Comparison of ENCODE assay signal across 19 cellular contexts in genomic region chr10:30114401-30114800, GRCh38. TPM values are rescaled to one million over a fixed set of nuclear protein-coding genes. Genes with fewer than 3 reads are reported as not detected.
DNase-seq lines count a peak whose midpoint lies in the region; FAIRE-seq and TF ChIP-seq lines count a peak whose summit lies in the region.
"Had no signal": no experiment of that assay in that cellular context is flagged by ENCODE, and none has a peak within 500 bp of the region (broad histone marks: within the 10 kb centered on the region; RNA-seq: fewer than 3 reads in every experiment).

No MANE protein-coding gene starts in this region.

- no peaks in the 10 kb centered on the region for H3K27me3 Mint-ChIP-seq in T-helper 2 cell treated with Interferon-gamma antibody and Interleukin-4, amounts not matched to agents 5 μg/mL and 100 μg/mL, for 36 hours (ENCODE audit: low read depth)

- intact Hi-C loops in dorsolateral prefrontal cortex (cut with DNase I): no loop called here

- no peaks in the 10 kb centered on the region for H3K9me3 ChIP-seq in neuron (ENCODE audit: low read length)
- H3K9me3 ChIP-seq in WERI-Rb-1 (ENCODE audit: severe bottlenecking): no peaks in the 10 kb centered on the region

- H3K27me3 ChIP-seq in dorsolateral prefrontal cortex (peaks cover 0 to 23% (median 0%) of the 10 kb centered on the region in 45 donors), neuron (ENCODE audit: insufficient read depth, low read length) (no peaks in the 10 kb centered on the region), WERI-Rb-1 (ENCODE audit: insufficient read depth, low read depth, severe bottlenecking) (no peaks in the 10 kb centered on the region)

- H2AFZ ChIP-seq in neuron (ENCODE audit: low read depth, low read length): peak overlapping the region; percentile 99

- H3K9me3 Mint-ChIP-seq in T-helper 2 cell treated with Interferon-gamma antibody and Interleukin-4, amounts not matched to agents 5 μg/mL and 100 μg/mL, for 36 hours: no peaks in the 10 kb centered on the region

- H3K36me3 ChIP-seq in neuron (ENCODE audit: insufficient read depth, low read length) (no peaks in the 10 kb centered on the region), WERI-Rb-1 (no peaks in the 10 kb centered on the region)

- peak overlapping the region; percentile 45 for H3K4me3 Mint-ChIP-seq in T-helper 2 cell treated with Interferon-gamma antibody and Interleukin-4, amounts not matched to agents 5 μg/mL and 100 μg/mL, for 36 hours

- TF ChIP-seq CTCF in dorsolateral prefrontal cortex (IDR thresholded peaks at IDR 0.05 in 54 of 56, conservative IDR thresholded peaks at IDR 0.05 in 2 of 56; ENCODE audit: low read depth in 1 of 56, partially characterized antibody in 56 of 56) (no peak), WERI-Rb-1 (IDR thresholded peaks at IDR 0.05; ENCODE audit: low read depth, low read length) (no peak)

- no peak overlapping the region for H3K27ac Mint-ChIP-seq in T-helper 2 cell treated with Interferon-gamma antibody and Interleukin-4, amounts not matched to agents 5 μg/mL and 100 μg/mL, for 36 hours

- H3K36me3 Mint-ChIP-seq in T-helper 2 cell treated with Interferon-gamma antibody and Interleukin-4, amounts not matched to agents 5 μg/mL and 100 μg/mL, for 36 hours (ENCODE audit: low read depth): no peaks in the 10 kb centered on the region

- no peak for FAIRE-seq in urothelium cell line (lab: Jason Lieb, UNC)
- FAIRE-seq: GM18507, H54 had no signal

- H3K4me1 ChIP-seq in neuron (ENCODE audit: insufficient read depth, low read length): peaks cover 24% of the 10 kb centered on the region

- peaks cover 25% of the 10 kb centered on the region for H3K4me1 Mint-ChIP-seq in T-helper 2 cell treated with Interferon-gamma antibody and Interleukin-4, amounts not matched to agents 5 μg/mL and 100 μg/mL, for 36 hours (ENCODE audit: low read depth)

- H3K4me3 ChIP-seq in dorsolateral prefrontal cortex (peak overlapping the region in 36 of 59 donors; percentile 4 to 54 (median 38)), neuron (ENCODE audit: low read length) (no peak overlapping the region), WERI-Rb-1 (ENCODE audit: low read depth, low read length) (no peak overlapping the region)

- H3K27ac ChIP-seq in dorsolateral prefrontal cortex (peak overlapping the region in 14 of 59 donors; percentile 1 to 74 (median 50)), WERI-Rb-1 (no peak overlapping the region)
- H3K27ac ChIP-seq: RWPE1 had no signal

- DNase-seq in NCI-H1694 treated with DMSO at 0.1 percent for 48 hours (lab: John Stamatoyannopoulos, UW) (peak; percentile 38), NCI-H1694 (lab: John Stamatoyannopoulos, UW) (no peak), dorsolateral prefrontal cortex (no peak), WERI-Rb-1 (no peak), urothelium cell line (ENCODE audit: low spot score) (no peak)
- DNase-seq in T-helper 2 cell treated with Interferon-gamma antibody and Interleukin-4, amounts not matched to agents 5 μg/mL and 100 μg/mL, for 36 hours (ENCODE audit: low spot score): no peak
- no peak for DNase-seq in activated CD4-positive, CD25-positive, alpha-beta regulatory T cell (lab: John Stamatoyannopoulos, UW)
- DNase-seq: Calu3, Karpas-422, NCI-H1092, NCI-H1417 treated with DMSO at 0.1 percent for 48 hours, NCI-H2029, NCI-H446 treated with DMSO at 0.1 percent for 48 hours, NCI-H82, SHP77 treated with DMSO at 0.1 percent for 48 hours had no signal

RNA-seq across cellular contexts. Expression of gene JCAD, which starts 55.0 kb away (rescaled TPM):
- 10 to 100 TPM; 15.5 to 74.8 (median 44.0) TPM for total RNA-seq in dorsolateral prefrontal cortex

Comparison
In these comparisons a context has a peak if more than half of its experiments do, and no peak if none do; other contexts are left out.
1. H3K4me3 ChIP-seq: peak in dorsolateral prefrontal cortex (36 of 59); none in neuron (single experiment) and WERI-Rb-1 (single experiment).